14 cellular contexts compared by ENCODE assay signal in the genomic region with DNA sequence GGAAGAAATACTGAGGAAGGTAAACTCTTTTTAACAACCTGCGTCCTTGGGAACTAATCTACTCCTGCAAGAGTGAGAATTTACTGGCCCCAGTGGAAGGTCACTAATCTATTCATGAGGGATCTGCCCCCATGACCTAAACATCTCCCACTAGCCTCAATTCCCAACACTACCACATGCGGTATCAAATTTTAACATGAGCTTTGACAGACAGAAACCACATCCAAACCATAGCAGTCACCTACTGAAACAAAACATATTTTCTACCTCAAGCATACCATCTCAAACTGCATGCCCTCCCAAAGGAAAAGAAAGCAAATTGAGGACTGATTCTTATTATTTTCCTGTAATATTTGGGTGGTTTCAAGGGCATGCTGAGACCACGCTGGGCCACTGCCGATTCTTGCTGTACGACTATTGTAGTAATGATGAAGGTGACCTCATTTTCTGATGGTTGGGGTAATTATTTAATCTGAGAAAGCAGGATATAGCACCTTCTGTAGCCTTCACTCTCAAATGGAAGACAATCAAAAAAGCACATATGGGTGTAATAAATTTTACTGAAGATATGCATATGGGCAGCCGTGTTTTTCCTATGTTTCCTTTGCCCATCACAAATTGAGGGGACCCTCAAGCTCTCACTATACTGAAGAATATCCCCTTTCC. TPM values are rescaled to one million over a fixed set of nuclear protein-coding genes. Genes with fewer than 3 reads are reported as not detected.
DNase-seq lines count a peak whose midpoint lies in the region; ATAC-seq, FAIRE-seq and TF ChIP-seq lines count a peak whose summit lies in the region.
"Had no signal": no experiment of that assay in that cellular context is flagged by ENCODE, and none has a peak within 500 bp of the region (broad histone marks: within the 10 kb centered on the region; RNA-seq: fewer than 3 reads in every experiment).

No MANE protein-coding gene starts in this region.

- H2BK5ac ChIP-seq in mesenchymal stem cell (ENCODE audit: low read depth, low read length, poor library complexity, severe bottlenecking), result no peak overlapping the region

- H4K8ac ChIP-seq in mesenchymal stem cell (ENCODE audit: low read length), result no peak overlapping the region

- no peak overlapping the region for H2BK12ac ChIP-seq in mesenchymal stem cell (ENCODE audit: low read length in 2 of 2)

- no peaks in the 10 kb centered on the region for H3K9me3 ChIP-seq in CD4-positive, CD25-positive, alpha-beta regulatory T cell (ENCODE audit: control insufficient read depth in 2 of 2, low read length in 2 of 2)
- H3K9me3 ChIP-seq in neural progenitor cell (ENCODE audit: low read depth) (no peaks in the 10 kb centered on the region), mesenchymal stem cell (ENCODE audit: control insufficient read depth, low read length) (no peaks in the 10 kb centered on the region)
- H3K9me3 ChIP-seq: HAP-1 had no signal

- peaks cover 62% of the 10 kb centered on the region for H3K4me1 ChIP-seq in CD4-positive, CD25-positive, alpha-beta regulatory T cell (ENCODE audit: control insufficient read depth, insufficient read depth, low read length, poor library complexity, severe bottlenecking)
- H3K4me1 ChIP-seq in neural progenitor cell (no peaks in the 10 kb centered on the region), mesenchymal stem cell (ENCODE audit: control insufficient read depth, insufficient read depth, low read depth, low read length) (no peaks in the 10 kb centered on the region)
- H3K4me1 ChIP-seq: HAP-1 had no signal

- H2BK120ac ChIP-seq in mesenchymal stem cell (ENCODE audit: low read depth, low read length), result no peak overlapping the region

- peaks cover 55 to 87% (median 75%) of the 10 kb centered on the region in 4 donors for H3K4me1 Mint-ChIP-seq in CD4-positive, CD25-positive, alpha-beta regulatory T cell
- H3K4me1 Mint-ChIP-seq in activated naive CD8-positive, alpha-beta T cell treated with anti-CD3 and anti-CD28 coated beads for 36 hours, result peaks cover 63% of the 10 kb centered on the region
- H3K4me1 Mint-ChIP-seq in neural progenitor cell, result no peaks in the 10 kb centered on the region

- no peaks in the 10 kb centered on the region for H3K79me1 ChIP-seq in mesenchymal stem cell (replicated peaks; ENCODE audit: low read length, poor library complexity, severe bottlenecking)

- peak; percentile 47 for FAIRE-seq in GM19239 (lab: Jason Lieb, UNC)

- no peak overlapping the region for H3K23ac ChIP-seq in mesenchymal stem cell (ENCODE audit: low read length in 2 of 2)

- H2AK5ac ChIP-seq in mesenchymal stem cell (ENCODE audit: low read length, severe bottlenecking), result no peak overlapping the region

- peak overlapping the region; percentile 79 for H3K4me3 ChIP-seq in CD4-positive, CD25-positive, alpha-beta regulatory T cell (ENCODE audit: low read depth, low read length)
- H3K4me3 ChIP-seq in neural progenitor cell (no peak overlapping the region), mesenchymal stem cell (ENCODE audit: insufficient read depth in 1 of 2, low read depth in 1 of 2, low read length in 2 of 2) (no peak overlapping the region)
- H3K4me3 ChIP-seq: HAP-1 had no signal

- DNase-seq in CD4-positive, CD25-positive, alpha-beta regulatory T cell, result peak in 1 of 3 donors; percentile 50
- DNase-seq in GM19239 (ENCODE audit: insufficient read length, low spot score) (no peak), neural progenitor cell (ENCODE audit: low spot score) (no peak), NK-92 (lab: John Stamatoyannopoulos, UW; ENCODE audit: unreplicated experiment) (no peak), glomerular visceral epithelial cell (ENCODE audit: extremely low spot score) (no peak), mesenchymal stem cell (no peak)
- no peak for DNase-seq in activated naive CD8-positive, alpha-beta T cell treated with anti-CD3 and anti-CD28 coated beads for 36 hours
- DNase-seq: AML-193, cortex of kidney, mammary epithelial cell, NCI-H1694 treated with DMSO at 0.1 percent for 48 hours, Right ventricle myocardium superior had no signal

- no peak overlapping the region for H2AFZ ChIP-seq in neural progenitor cell (replicated peaks)
- no peak overlapping the region for H2AFZ ChIP-seq in mesenchymal stem cell (ENCODE audit: low read depth, low read length)

- H3K14ac ChIP-seq in mesenchymal stem cell (ENCODE audit: low read length in 2 of 2), result no peak overlapping the region

- H3K9ac ChIP-seq in neural progenitor cell, result no peak overlapping the region
- no peak overlapping the region for H3K9ac ChIP-seq in mesenchymal stem cell (ENCODE audit: low read length)

- no peak for TF ChIP-seq CTCF in neural progenitor cell (IDR thresholded peaks at IDR 0.05)

- no peak overlapping the region for H3K4me2 ChIP-seq in neural progenitor cell
- H3K4me2 ChIP-seq in mesenchymal stem cell (ENCODE audit: low read length, poor library complexity, severe bottlenecking), result no peak overlapping the region

- H3K27ac Mint-ChIP-seq in CD4-positive, CD25-positive, alpha-beta regulatory T cell, result peak overlapping the region; percentile 91 to 97 (median 94)
- H3K27ac Mint-ChIP-seq in activated naive CD8-positive, alpha-beta T cell treated with anti-CD3 and anti-CD28 coated beads for 36 hours, result peak overlapping the region; percentile 94
- H3K27ac Mint-ChIP-seq in neural progenitor cell, result peak overlapping the region; percentile 25

- no peak overlapping the region for H3K18ac ChIP-seq in mesenchymal stem cell (ENCODE audit: low read depth in 1 of 2, low read length in 2 of 2)

- H4K20me1 ChIP-seq in neural progenitor cell (ENCODE audit: low read depth), result no peaks in the 10 kb centered on the region

- H3K4me3 Mint-ChIP-seq in CD4-positive, CD25-positive, alpha-beta regulatory T cell, result peak overlapping the region; percentile 57 to 81 (median 65)
- H3K4me3 Mint-ChIP-seq in activated naive CD8-positive, alpha-beta T cell treated with anti-CD3 and anti-CD28 coated beads for 36 hours, result no peak overlapping the region
- H3K4me3 Mint-ChIP-seq in neural progenitor cell, result no peak overlapping the region

- H3K27ac ChIP-seq in CD4-positive, CD25-positive, alpha-beta regulatory T cell (ENCODE audit: insufficient read depth, low read length, poor library complexity, severe bottlenecking), result peak overlapping the region; percentile 82
- H3K27ac ChIP-seq in neural progenitor cell (no peak overlapping the region), mesenchymal stem cell (ENCODE audit: low read length, poor library complexity, severe bottlenecking) (no peak overlapping the region)

- H3K4ac ChIP-seq in mesenchymal stem cell (ENCODE audit: low read depth in 1 of 2, low read length in 2 of 2), result no peak overlapping the region

- H3K27me3 ChIP-seq in CD4-positive, CD25-positive, alpha-beta regulatory T cell (ENCODE audit: control insufficient read depth, insufficient read depth, low read length), result no peaks in the 10 kb centered on the region
- H3K27me3 ChIP-seq in neural progenitor cell (no peaks in the 10 kb centered on the region), mesenchymal stem cell (ENCODE audit: control insufficient read depth in 1 of 2, insufficient read depth in 1 of 2, low read length in 2 of 2) (no peaks in the 10 kb centered on the region)

- peaks cover 18% of the 10 kb centered on the region for H3K36me3 Mint-ChIP-seq in CD4-positive, CD25-positive, alpha-beta regulatory T cell
- peaks cover 54% of the 10 kb centered on the region for H3K36me3 Mint-ChIP-seq in activated naive CD8-positive, alpha-beta T cell treated with anti-CD3 and anti-CD28 coated beads for 36 hours
- no peaks in the 10 kb centered on the region for H3K36me3 Mint-ChIP-seq in neural progenitor cell

- 91% methylated on average over 6 of the region's 6 CpGs for WGBS in mesenchymal stem cell

- no peaks in the 10 kb centered on the region for H3F3A ChIP-seq in neural progenitor cell (ENCODE audit: low read depth)

- H4K91ac ChIP-seq in mesenchymal stem cell (ENCODE audit: low read length), result no peak overlapping the region

- peaks cover 0 to 7% (median 0%) of the 10 kb centered on the region in 7 donors for H3K9me3 Mint-ChIP-seq in CD4-positive, CD25-positive, alpha-beta regulatory T cell
- peaks cover 35% of the 10 kb centered on the region for H3K9me3 Mint-ChIP-seq in activated naive CD8-positive, alpha-beta T cell treated with anti-CD3 and anti-CD28 coated beads for 36 hours
- no peaks in the 10 kb centered on the region for H3K9me3 Mint-ChIP-seq in neural progenitor cell

- H3K79me2 ChIP-seq in neural progenitor cell (ENCODE audit: low read depth), result no peaks in the 10 kb centered on the region

- no peaks in the 10 kb centered on the region for H3K36me3 ChIP-seq in CD4-positive, CD25-positive, alpha-beta regulatory T cell (ENCODE audit: control insufficient read depth, insufficient read depth, low read length)
- H3K36me3 ChIP-seq in neural progenitor cell (no peaks in the 10 kb centered on the region), mesenchymal stem cell (ENCODE audit: control insufficient read depth in 1 of 2, insufficient read depth in 2 of 2, low read depth in 1 of 2, low read length in 2 of 2) (no peaks in the 10 kb centered on the region)
- H3K36me3 ChIP-seq: HAP-1 had no signal

- no peak overlapping the region for H2BK15ac ChIP-seq in mesenchymal stem cell (ENCODE audit: low read depth, poor library complexity, severe bottlenecking)

- no peaks in the 10 kb centered on the region for H3K27me3 Mint-ChIP-seq in CD4-positive, CD25-positive, alpha-beta regulatory T cell
- no peaks in the 10 kb centered on the region for H3K27me3 Mint-ChIP-seq in activated naive CD8-positive, alpha-beta T cell treated with anti-CD3 and anti-CD28 coated beads for 36 hours
- H3K27me3 Mint-ChIP-seq in neural progenitor cell (ENCODE audit: insufficient read depth, low read depth), result no peaks in the 10 kb centered on the region

- ATAC-seq in CD4-positive, CD25-positive, alpha-beta regulatory T cell (ENCODE audit: low read depth in 2 of 2), result no peak
- ATAC-seq: esophagus mucosa had no signal

RNA-seq across cellular contexts. Expression of a gene that starts 13.2 kb away (rescaled TPM):
- total RNA-seq in CD4-positive, CD25-positive, alpha-beta regulatory T cell, result 425 TPM
- polyA plus RNA-seq in CD4-positive, CD25-positive, alpha-beta regulatory T cell, result 100 to 1,000 TPM; 201 to 381 (median 293) TPM
- 100 to 1,000 TPM; 186 to 187 TPM for total RNA-seq in activated naive CD8-positive, alpha-beta T cell treated with anti-CD3 and anti-CD28 coated beads for 36 hours
- total RNA-seq in neural progenitor cell (ENCODE audit: low replicate concordance), result not detected in 2 replicates
- polyA plus RNA-seq in mesenchymal stem cell (2013, experiment 1 of 2), result 0.23 TPM
- 0.22 TPM for polyA plus RNA-seq in mesenchymal stem cell (2013, experiment 2 of 2)
- total RNA-seq: mammary epithelial cell had no signal
- polyA plus RNA-seq: mammary epithelial cell had no signal

Comparison
In these comparisons a context has a peak if more than half of its experiments do, and no peak if none do; other contexts are left out.
1. H3K27ac Mint-ChIP-seq: peak in every context shown above with its lines; median percentile 94 in CD4-positive, CD25-positive, alpha-beta regulatory T cell; 94 in activated naive CD8-positive, alpha-beta T cell treated with anti-CD3 and anti-CD28 coated beads for 36 hours; 25 in neural progenitor cell.
2. H3K4me3 Mint-ChIP-seq: peak in CD4-positive, CD25-positive, alpha-beta regulatory T cell (4 of 4); none in activated naive CD8-positive, alpha-beta T cell treated with anti-CD3 and anti-CD28 coated beads for 36 hours (single experiment) and neural progenitor cell (single experiment).
3. RNA of a gene that starts 13.2 kb away (total RNA-seq): 425 TPM in CD4-positive, CD25-positive, alpha-beta regulatory T cell (single experiment) and 186 to 187 TPM in activated naive CD8-positive, alpha-beta T cell treated with anti-CD3 and anti-CD28 coated beads for 36 hours; not detected in neural progenitor cell; every median in the first group is over 100 times any median in the second.